9 cellular contexts compared by ENCODE assay signal in genomic region chr1:36125129-36125991, GRCh38. TPM values are rescaled to one million over a fixed set of nuclear protein-coding genes. Genes with fewer than 3 reads are reported as not detected.
A peak's percentile ranks its signal among the peaks of the same experiment; 100 is the strongest.
DNase-seq lines count a peak whose midpoint lies in the region; ATAC-seq and TF ChIP-seq lines count a peak whose summit lies in the region.
"Had no signal": no experiment of that assay in that cellular context is flagged by ENCODE, and none has a peak within 500 bp of the region (broad histone marks: within the 10 kb centered on the region; RNA-seq: fewer than 3 reads in every experiment).

Gene COL8A2, minus strand, starts transcription at chr1:36125222. Its CDS starts 24,980 bp downstream, at chr1:36100242.

- H3K36me3 Mint-ChIP-seq in T-helper 17 cell (ENCODE audit: low read depth), result peaks cover 9% of the 10 kb centered on the region

- H3K4me3 Mint-ChIP-seq in T-helper 17 cell, result peak within 1 kb of the TSS; percentile 78

- no peak for TF ChIP-seq CTCF in heart right ventricle (IDR thresholded peaks at IDR 0.05)

- peak within 1 kb of the TSS in 9 of 10 donors; percentile 9 to 49 (median 41) for H3K4me3 ChIP-seq in heart right ventricle

- H3K4me1 ChIP-seq in heart right ventricle, result peaks cover 0 to 37% (median 5%) of the 10 kb centered on the region in 9 donors

- H3K36me3 ChIP-seq in heart right ventricle, result no peaks in the 10 kb centered on the region
- H3K36me3 ChIP-seq: adrenal gland had no signal

- ATAC-seq in T-helper 17 cell (peak; percentile 50), heart right ventricle (peak in 7 of 8 donors; percentile 19 to 75 (median 68)), GM18868 (IDR thresholded peaks at IDR 0.05; ENCODE audit: unreplicated experiment) (no peak)

- H3K9me3 ChIP-seq in T-helper 17 cell (ENCODE audit: control insufficient read depth, low read length, poor library complexity, severe bottlenecking) (no peaks in the 10 kb centered on the region), heart right ventricle (no peaks in the 10 kb centered on the region)
- H3K9me3 ChIP-seq: adrenal gland had no signal

- intact Hi-C loops in heart right ventricle (cut with DNase I), result no loop called here

- H3K27ac Mint-ChIP-seq in T-helper 17 cell, result no peak within 1 kb of the TSS

- peaks cover 0 to 33% (median 10%) of the 10 kb centered on the region in 7 donors for H3K27me3 ChIP-seq in heart right ventricle

- DNase-seq in D341Med (ENCODE audit: low spot score) (peak; percentile 70), T-helper 17 cell (no peak), heart right ventricle (peak; percentile 28 to 43), retina (peak; percentile 44), NCI-H510A (lab: John Stamatoyannopoulos, UW) (no peak), OCI-M2 (lab: John Stamatoyannopoulos, UW; ENCODE audit: unreplicated experiment) (no peak), NCI-H1105 treated with DMSO at 0.1 percent for 48 hours (lab: John Stamatoyannopoulos, UW) (no peak)

- H3K27me3 Mint-ChIP-seq in T-helper 17 cell, result peaks cover 45% of the 10 kb centered on the region

- H3K4me1 Mint-ChIP-seq in T-helper 17 cell, result peaks cover 32% of the 10 kb centered on the region

- H3K27ac ChIP-seq in heart right ventricle, result no peak within 1 kb of the TSS

- WGBS in heart right ventricle, 2 donors, result 10 to 33% methylated on average over 33 to 77 of the region's 77 CpGs

RNA-seq across cellular contexts. Expression of gene COL8A2, which starts in this region (rescaled TPM):
- under 1 TPM in 1 of 2 donors, not detected in 1; 0.25 TPM for total RNA-seq in T-helper 17 cell
- total RNA-seq in heart right ventricle, result 1 to 10 TPM in 3 of 10 donors, under 1 TPM in 7; 0.53 to 2.0 (median 0.73) TPM
- polyA plus RNA-seq in heart right ventricle, result under 1 TPM; 0.58 to 0.80 TPM

Comparison
In these comparisons a context has a peak if more than half of its experiments do, and no peak if none do; other contexts are left out.
1. Peak in ATAC-seq in T-helper 17 cell; RNA of the gene not detected or under 1 TPM.
2. DNase-seq: peak in D341Med (single experiment), heart right ventricle (2 of 2) and retina (single experiment); none in T-helper 17 cell (0 of 3), NCI-H510A (single experiment), OCI-M2 (single experiment) and NCI-H1105 treated with DMSO at 0.1 percent for 48 hours (single experiment).